8 cellular contexts compared by ENCODE assay signal in the genomic region with DNA sequence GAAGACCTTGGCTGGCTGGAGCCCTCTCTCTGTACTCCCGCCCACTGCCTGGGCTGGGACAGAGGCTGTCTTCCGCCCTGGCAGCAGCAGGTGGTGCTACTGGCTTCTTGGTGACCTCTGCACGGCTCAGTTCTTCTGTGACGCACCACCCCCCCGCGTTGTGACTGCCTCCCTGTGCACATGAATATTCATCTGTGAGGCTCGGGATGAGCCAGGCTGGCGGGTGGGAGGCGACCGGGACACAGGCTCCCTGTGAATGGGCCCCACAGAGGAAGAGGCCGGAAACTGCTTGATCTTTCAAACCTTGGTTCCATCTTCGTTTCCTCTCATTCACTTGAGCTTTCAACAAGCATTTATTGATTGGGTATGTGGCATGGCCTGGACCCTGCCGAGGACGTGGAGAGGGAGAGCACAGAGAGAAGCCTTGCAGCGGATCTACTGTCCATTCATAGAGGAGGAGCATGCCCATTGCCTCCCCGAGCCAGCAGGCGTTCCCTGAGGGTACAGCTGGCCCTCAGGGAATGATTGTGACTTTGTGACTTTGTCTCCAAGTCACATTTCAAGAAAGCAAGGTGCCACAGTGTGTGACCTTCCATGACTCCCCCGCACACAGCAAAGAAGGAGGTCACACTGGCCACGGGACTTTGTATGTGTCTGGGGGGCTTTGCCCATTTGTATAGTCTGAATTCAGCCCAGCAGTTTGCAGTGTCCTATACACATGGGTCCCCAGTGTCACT. TPM values are rescaled to one million over a fixed set of nuclear protein-coding genes. Genes with fewer than 3 reads are reported as not detected.
DNase-seq lines count a peak whose midpoint lies in the region; ATAC-seq, FAIRE-seq and TF ChIP-seq lines count a peak whose summit lies in the region.

No MANE protein-coding gene starts in this region.

- H3K23ac ChIP-seq in IMR-90 (ENCODE audit: low read depth, low read length) = no peak overlapping the region

- no peak overlapping the region for H2BK15ac ChIP-seq in IMR-90 (ENCODE audit: low read depth, low read length)

- no peak overlapping the region for H4K8ac ChIP-seq in IMR-90 (ENCODE audit: low read depth in 2 of 2, low read length in 2 of 2)

- peaks cover 6% of the 10 kb centered on the region for H3K4me1 ChIP-seq in IMR-90 (ENCODE audit: control insufficient read depth, insufficient read depth, low read length)
- H3K4me1 ChIP-seq in astrocyte (ENCODE audit: insufficient read depth, low read length) = peaks cover 15% of the 10 kb centered on the region
- peaks cover 20% of the 10 kb centered on the region for H3K4me1 ChIP-seq in skeletal muscle satellite cell (ENCODE audit: control insufficient read depth, insufficient read depth, low read length)

- H4K20me1 ChIP-seq in IMR-90 (ENCODE audit: insufficient read depth, low read length) (peaks cover 4% of the 10 kb centered on the region; the same call in 1 of the 2 replicates), astrocyte (ENCODE audit: insufficient read depth, low read length) (peaks cover 17% of the 10 kb centered on the region)

- no peaks in the 10 kb centered on the region for H3K27me3 Mint-ChIP-seq in astrocyte (ENCODE audit: low read depth, unreplicated experiment)
- peaks cover 4% of the 10 kb centered on the region for H3K27me3 Mint-ChIP-seq in activated CD8-positive, alpha-beta T cell treated with anti-CD3 and anti-CD28 coated beads, Interleukin-2, amount 10 ng/mL, durations not matched to agents 7 days and 5 days (ENCODE audit: low read depth)

- CTCF ChIA-PET in IMR-90 (lab: Yijun Ruan, JAX) = no interaction called here
- CTCF ChIA-PET in activated CD8-positive, alpha-beta T cell treated with anti-CD3 and anti-CD28 coated beads, Interleukin-2, amount 10 ng/mL, durations not matched to agents 7 days and 5 days (lab: Charles Lee) = no interaction called here

- peak overlapping the region; percentile 16; the same call in 1 of the 2 replicates for H4K91ac ChIP-seq in IMR-90 (ENCODE audit: insufficient read depth, low read depth, low read length)

- H4K5ac ChIP-seq in IMR-90 (ENCODE audit: low read depth, low read length) = no peak overlapping the region

- H3K18ac ChIP-seq in IMR-90 (ENCODE audit: low read depth, low read length) = no peak overlapping the region

- no peak for FAIRE-seq in astrocyte (lab: Jason Lieb, UNC)

- TF ChIP-seq POLR2A in IMR-90 (IDR thresholded peaks at IDR 0.05; ENCODE audit: low read depth, low read length) = no peak

- no peak overlapping the region for H2BK5ac ChIP-seq in IMR-90 (ENCODE audit: low read depth, low read length, poor library complexity, severe bottlenecking)

- H2AFZ ChIP-seq in IMR-90 (replicated peaks; ENCODE audit: low read length, poor library complexity) = peak overlapping the region; percentile 53
- H2AFZ ChIP-seq in astrocyte (ENCODE audit: low read depth, low read length) = peak overlapping the region; percentile 43

- no peaks in the 10 kb centered on the region for H3K9me3 Mint-ChIP-seq in astrocyte (ENCODE audit: unreplicated experiment)
- no peaks in the 10 kb centered on the region for H3K9me3 Mint-ChIP-seq in activated CD8-positive, alpha-beta T cell treated with anti-CD3 and anti-CD28 coated beads, Interleukin-2, amount 10 ng/mL, durations not matched to agents 7 days and 5 days (ENCODE audit: insufficient read depth)

- peak; percentile 58 for TF ChIP-seq RAD21 in IMR-90 (IDR thresholded peaks at IDR 0.05; ENCODE audit: low read length)

- no peaks in the 10 kb centered on the region for H3K27me3 ChIP-seq in IMR-90 (ENCODE audit: control insufficient read depth, insufficient read depth, low read length)
- H3K27me3 ChIP-seq in astrocyte (ENCODE audit: insufficient read depth, low read length) = no peaks in the 10 kb centered on the region
- H3K27me3 ChIP-seq in skeletal muscle satellite cell (ENCODE audit: control insufficient read depth, insufficient read depth, low read length) = no peaks in the 10 kb centered on the region

- H3K27ac Mint-ChIP-seq in astrocyte (ENCODE audit: unreplicated experiment) = peak overlapping the region; percentile 28
- no peak overlapping the region for H3K27ac Mint-ChIP-seq in activated CD8-positive, alpha-beta T cell treated with anti-CD3 and anti-CD28 coated beads, Interleukin-2, amount 10 ng/mL, durations not matched to agents 7 days and 5 days

- H3K56ac ChIP-seq in IMR-90 (ENCODE audit: extremely low read depth, insufficient read depth, low read length) = no peak overlapping the region

- 42% methylated on average over 8 of the region's 19 CpGs; no CpG with 5 or more reads in 1 of the 2 experiments for WGBS in IMR-90 (ENCODE audit: extremely low coverage in 2 of 2, insufficient read length in 1 of 2), 2 experiments

- peak; percentile 89 for ATAC-seq in IMR-90 (ENCODE audit: low read depth)
- no peak for ATAC-seq in activated CD8-positive, alpha-beta T cell treated with anti-CD3 and anti-CD28 coated beads, Interleukin-2, amount 10 ng/mL, durations not matched to agents 7 days and 5 days
- ATAC-seq in GM19452 (IDR thresholded peaks at IDR 0.05; ENCODE audit: unreplicated experiment) = no peak

- in situ Hi-C loops in IMR-90 (cut with MboI; ENCODE audit: low sequenced_read_pairs) = no loop called here

- no TSS peak for BruUV-seq in IMR-90 (replicated peaks; lab: Mats Ljungman, UMichigan)

- H3K36me3 ChIP-seq in IMR-90 (ENCODE audit: control insufficient read depth, insufficient read depth, low read length) = peaks cover 28% of the 10 kb centered on the region
- H3K36me3 ChIP-seq in astrocyte (ENCODE audit: insufficient read depth, low read length) = peaks cover 2% of the 10 kb centered on the region
- peaks cover 37% of the 10 kb centered on the region for H3K36me3 ChIP-seq in skeletal muscle satellite cell (ENCODE audit: insufficient read depth, low read length)

- peaks cover 5 to 40% of the 10 kb centered on the region in 2 experiments; a peak in 3 of 4 replicates for H3K79me1 ChIP-seq in IMR-90 (ENCODE audit: low read depth in 1 of 2, low read length in 2 of 2)

- H3K4me2 ChIP-seq in IMR-90 (ENCODE audit: low read depth, low read length) (no peak overlapping the region), astrocyte (ENCODE audit: low read length) (peak overlapping the region; percentile 66), skeletal muscle satellite cell (ENCODE audit: low read length) (peak overlapping the region; percentile 34)

- H3K9ac ChIP-seq in IMR-90 (ENCODE audit: low read depth, low read length) (no peak overlapping the region), astrocyte (ENCODE audit: low read length) (peak overlapping the region; percentile 58), skeletal muscle satellite cell (ENCODE audit: low read depth, low read length) (peak overlapping the region; percentile 28)

- peaks cover 17% of the 10 kb centered on the region for H3K4me1 Mint-ChIP-seq in astrocyte (ENCODE audit: low read depth, unreplicated experiment)
- no peaks in the 10 kb centered on the region for H3K4me1 Mint-ChIP-seq in activated CD8-positive, alpha-beta T cell treated with anti-CD3 and anti-CD28 coated beads, Interleukin-2, amount 10 ng/mL, durations not matched to agents 7 days and 5 days (ENCODE audit: low read depth)

- peaks cover 10% of the 10 kb centered on the region for H3K9me1 ChIP-seq in IMR-90 (ENCODE audit: insufficient read depth, low read length)

- peak overlapping the region; percentile 65 for H3K4ac ChIP-seq in IMR-90 (ENCODE audit: low read depth, low read length)

- TF ChIP-seq CTCF in GM12864 (IDR thresholded peaks at IDR 0.05; ENCODE audit: low read depth, low read length, missing control alignments) = peak; percentile 55
- TF ChIP-seq CTCF in IMR-90 (conservative IDR thresholded peaks at IDR 0.05; ENCODE audit: low read depth, low read length) = peak; percentile 47
- TF ChIP-seq CTCF in astrocyte (IDR thresholded peaks at IDR 0.05; ENCODE audit: insufficient read depth, low read depth, low read length) = peak; percentile 27

- H3K79me2 ChIP-seq in astrocyte (ENCODE audit: insufficient read depth, low read length) = no peaks in the 10 kb centered on the region

- H2BK20ac ChIP-seq in IMR-90 (ENCODE audit: low read depth, low read length) = no peak overlapping the region

- POLR2A ChIA-PET in IMR-90 (lab: Charles Lee; ENCODE audit: unreplicated experiment) = no interaction called here
- POLR2A ChIA-PET in activated CD8-positive, alpha-beta T cell treated with anti-CD3 and anti-CD28 coated beads, Interleukin-2, amount 10 ng/mL, durations not matched to agents 7 days and 5 days (lab: Charles Lee) = no interaction called here

- H3K27ac ChIP-seq in IMR-90 (ENCODE audit: insufficient read depth, low read length) (no peak overlapping the region), astrocyte (ENCODE audit: low read depth, low read length) (peak overlapping the region; percentile 74)

- dilution Hi-C loops in IMR-90 (cut with HindIII; ENCODE audit: low sequenced_read_pairs, unreplicated experiment) = no loop called here

- H2BK120ac ChIP-seq in IMR-90 (ENCODE audit: low read depth, low read length) = peak overlapping the region; percentile 26

- peak overlapping the region; percentile 45 for H3K4me3 Mint-ChIP-seq in astrocyte (ENCODE audit: unreplicated experiment)
- no peak overlapping the region for H3K4me3 Mint-ChIP-seq in activated CD8-positive, alpha-beta T cell treated with anti-CD3 and anti-CD28 coated beads, Interleukin-2, amount 10 ng/mL, durations not matched to agents 7 days and 5 days

- H3K36me3 Mint-ChIP-seq in astrocyte (ENCODE audit: low read depth, unreplicated experiment) = peaks cover 25% of the 10 kb centered on the region
- no peaks in the 10 kb centered on the region for H3K36me3 Mint-ChIP-seq in activated CD8-positive, alpha-beta T cell treated with anti-CD3 and anti-CD28 coated beads, Interleukin-2, amount 10 ng/mL, durations not matched to agents 7 days and 5 days (ENCODE audit: low read depth)

- no peak overlapping the region for H3K4me3 ChIP-seq in GM12864 (ENCODE audit: low read depth, low read length)
- H3K4me3 ChIP-seq in IMR-90 (ENCODE audit: insufficient read depth, low read depth, low read length) = no peak overlapping the region
- H3K4me3 ChIP-seq in astrocyte (ENCODE audit: insufficient read depth, low read depth, low read length) = no peak overlapping the region
- no peak overlapping the region for H3K4me3 ChIP-seq in skeletal muscle satellite cell (ENCODE audit: low read length)

- peak overlapping the region; percentile 92 for H2AK9ac ChIP-seq in IMR-90 (replicated peaks; ENCODE audit: low read depth, low read length, poor library complexity)

- intact Hi-C loops in IMR-90 (cut with micrococcal nuclease) = no loop called here

- DNase-seq in GM12864 (ENCODE audit: low read depth) (peak; percentile 24), IMR-90 (peak; percentile 80), astrocyte (ENCODE audit: low read depth) (peak; percentile 85), iPS-NIHi11 (ENCODE audit: low spot score) (peak; percentile 88)
- DNase-seq in activated CD8-positive, alpha-beta T cell treated with anti-CD3 and anti-CD28 coated beads, Interleukin-2, amount 10 ng/mL, durations not matched to agents 7 days and 5 days = no peak
- DNase-seq in activated CD4-positive, CD25-positive, alpha-beta regulatory T cell treated with anti-CD3 and anti-CD28 coated beads, Interleukin-2, amount 50 U/mL, for 72 hours = no peak

- H2AK5ac ChIP-seq in IMR-90 (ENCODE audit: low read depth, low read length) = peak overlapping the region; percentile 49; the same call in 1 of the 2 replicates

- H3K9me3 ChIP-seq in IMR-90 (ENCODE audit: control insufficient read depth, insufficient read depth, low read length) = no peaks in the 10 kb centered on the region
- no peaks in the 10 kb centered on the region for H3K9me3 ChIP-seq in astrocyte (ENCODE audit: insufficient read depth, low read depth, low read length)
- H3K9me3 ChIP-seq in skeletal muscle satellite cell (replicated peaks; ENCODE audit: low read length) = no peaks in the 10 kb centered on the region

- peak overlapping the region; percentile 48; the same call in 1 of the 2 replicates for H3K14ac ChIP-seq in IMR-90 (replicated peaks; ENCODE audit: low read depth, low read length)

RNA-seq across cellular contexts. Expression of a gene that starts 45.0 kb away (rescaled TPM):
- total RNA-seq in IMR-90 (2012; rRNA removed) (23.3 and 42.5 TPM in 2 replicates), astrocyte (10.2 and 10.9 TPM in 2 replicates)
- polyA plus RNA-seq in IMR-90 (2012; rRNA removed) = 43.8 and 54.9 TPM in 2 replicates
- 53.7 and 71.4 TPM in 2 replicates for polyA plus RNA-seq in IMR-90 (2012; cell fraction: cytosol; rRNA removed)
- 30.7 and 46.9 TPM in 2 replicates for polyA plus RNA-seq in IMR-90 (2012; cell fraction: nucleus; rRNA removed; ENCODE audit: low replicate concordance)
- total RNA-seq in skeletal muscle satellite cell (2012; rRNA removed) = 26.6 TPM in 2 replicates
- 1 to 10 TPM; 1.1 TPM for total RNA-seq in activated CD8-positive, alpha-beta T cell treated with anti-CD3 and anti-CD28 coated beads, Interleukin-2, amount 10 ng/mL, durations not matched to agents 7 days and 5 days

Comparison
In these comparisons a context has a peak if more than half of its experiments do, and no peak if none do; other contexts are left out.
1. DNase-seq: peak in GM12864 (single experiment), IMR-90 (single experiment), astrocyte (single experiment) and iPS-NIHi11 (single experiment); none in activated CD8-positive, alpha-beta T cell treated with anti-CD3 and anti-CD28 coated beads, Interleukin-2, amount 10 ng/mL, durations not matched to agents 7 days and 5 days (single experiment) and activated CD4-positive, CD25-positive, alpha-beta regulatory T cell treated with anti-CD3 and anti-CD28 coated beads, Interleukin-2, amount 50 U/mL, for 72 hours (single experiment).
2. Peak in every context shown above with its lines, with median percentiles within 50 percentile points of each other: CTCF ChIP-seq.